ENCODE assay signal across 1 cellular context in genomic region chr18:79489048-79489899, GRCh38.
TF ChIP-seq lines count a peak whose summit lies in the region.

No MANE protein-coding gene starts in this region.

TF ChIP-seq in HepG2, 621 proteins besides CTCF, POLR2A, EP300 and RAD21 (continued from another document):
- TF ChIP-seq HOXD1 (CRISPR knock-in tag; IDR thresholded peaks at IDR 0.05) (no peak), IRF1 (CRISPR knock-in tag; IDR thresholded peaks at IDR 0.05; ENCODE audit: low read depth) (no peak), ONECUT2 (CRISPR knock-in tag; IDR thresholded peaks at IDR 0.05) (no peak), RORA (CRISPR knock-in tag; IDR thresholded peaks at IDR 0.05) (no peak), UBTF (CRISPR knock-in tag; IDR thresholded peaks at IDR 0.05) (no peak), RBM39 (IDR thresholded peaks at IDR 0.05; ENCODE audit: low read depth, low read length, poor library complexity, severe bottlenecking) (no peak), ZFYVE20 (CRISPR knock-in tag; IDR thresholded peaks at IDR 0.05; ENCODE audit: borderline replicate concordance, low read depth) (no peak), ZBTB37 (CRISPR knock-in tag; IDR thresholded peaks at IDR 0.05) (no peak)
TF ChIP-seq in HepG2: peak in this region for 0.
